In the genomic region with DNA sequence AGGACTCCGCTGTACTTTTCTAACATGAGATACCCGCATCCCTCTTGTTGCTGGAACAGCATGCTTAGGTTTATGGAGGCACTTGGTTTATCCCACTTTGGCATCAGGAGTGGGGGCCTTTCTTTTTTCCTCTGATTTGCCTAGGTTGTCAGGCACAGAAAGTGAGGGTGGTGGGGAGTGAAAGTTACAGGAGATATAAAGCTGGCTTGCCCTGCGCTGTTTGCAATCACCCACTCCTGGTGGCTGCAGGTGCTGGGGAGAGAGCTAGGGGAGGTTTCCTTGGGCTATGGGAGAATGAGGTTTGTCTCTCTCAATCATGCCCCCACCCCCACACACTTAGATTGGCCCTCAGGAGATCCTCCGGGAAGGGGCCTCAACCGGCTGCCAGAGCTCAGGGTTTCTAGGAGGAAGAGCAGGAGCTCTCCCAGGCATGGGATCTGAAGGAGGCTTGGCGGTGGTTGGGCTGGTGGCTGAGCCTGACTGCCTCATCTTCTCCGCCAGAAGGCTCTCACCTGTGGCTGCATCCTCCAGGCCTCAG, we compare ENCODE assay signal across 1 cellular context.
TF ChIP-seq lines count a peak whose summit lies in the region.

No MANE protein-coding gene starts in this region.

TF ChIP-seq in neural cell, 6 proteins besides CTCF, POLR2A, EP300 and RAD21 (continued from another document):
- TF ChIP-seq, protein P1, sequence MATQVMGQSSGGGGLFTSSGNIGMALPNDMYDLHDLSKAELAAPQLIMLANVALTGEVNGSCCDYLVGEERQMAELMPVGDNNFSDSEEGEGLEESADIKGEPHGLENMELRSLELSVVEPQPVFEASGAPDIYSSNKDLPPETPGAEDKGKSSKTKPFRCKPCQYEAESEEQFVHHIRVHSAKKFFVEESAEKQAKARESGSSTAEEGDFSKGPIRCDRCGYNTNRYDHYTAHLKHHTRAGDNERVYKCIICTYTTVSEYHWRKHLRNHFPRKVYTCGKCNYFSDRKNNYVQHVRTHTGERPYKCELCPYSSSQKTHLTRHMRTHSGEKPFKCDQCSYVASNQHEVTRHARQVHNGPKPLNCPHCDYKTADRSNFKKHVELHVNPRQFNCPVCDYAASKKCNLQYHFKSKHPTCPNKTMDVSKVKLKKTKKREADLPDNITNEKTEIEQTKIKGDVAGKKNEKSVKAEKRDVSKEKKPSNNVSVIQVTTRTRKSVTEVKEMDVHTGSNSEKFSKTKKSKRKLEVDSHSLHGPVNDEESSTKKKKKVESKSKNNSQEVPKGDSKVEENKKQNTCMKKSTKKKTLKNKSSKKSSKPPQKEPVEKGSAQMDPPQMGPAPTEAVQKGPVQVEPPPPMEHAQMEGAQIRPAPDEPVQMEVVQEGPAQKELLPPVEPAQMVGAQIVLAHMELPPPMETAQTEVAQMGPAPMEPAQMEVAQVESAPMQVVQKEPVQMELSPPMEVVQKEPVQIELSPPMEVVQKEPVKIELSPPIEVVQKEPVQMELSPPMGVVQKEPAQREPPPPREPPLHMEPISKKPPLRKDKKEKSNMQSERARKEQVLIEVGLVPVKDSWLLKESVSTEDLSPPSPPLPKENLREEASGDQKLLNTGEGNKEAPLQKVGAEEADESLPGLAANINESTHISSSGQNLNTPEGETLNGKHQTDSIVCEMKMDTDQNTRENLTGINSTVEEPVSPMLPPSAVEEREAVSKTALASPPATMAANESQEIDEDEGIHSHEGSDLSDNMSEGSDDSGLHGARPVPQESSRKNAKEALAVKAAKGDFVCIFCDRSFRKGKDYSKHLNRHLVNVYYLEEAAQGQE (IDR thresholded peaks at IDR 0.05; ENCODE audit: borderline replicate concordance): no peak
- TF ChIP-seq SMC3 (conservative IDR thresholded peaks at IDR 0.05; ENCODE audit: poor library complexity) (no peak), EZH2 (IDR thresholded peaks at IDR 0.05; ENCODE audit: borderline replicate concordance, insufficient read depth, low read length, poor library complexity, severe bottlenecking) (no peak)
